ENCODE assay signal across 23 cellular contexts in the genomic region with DNA sequence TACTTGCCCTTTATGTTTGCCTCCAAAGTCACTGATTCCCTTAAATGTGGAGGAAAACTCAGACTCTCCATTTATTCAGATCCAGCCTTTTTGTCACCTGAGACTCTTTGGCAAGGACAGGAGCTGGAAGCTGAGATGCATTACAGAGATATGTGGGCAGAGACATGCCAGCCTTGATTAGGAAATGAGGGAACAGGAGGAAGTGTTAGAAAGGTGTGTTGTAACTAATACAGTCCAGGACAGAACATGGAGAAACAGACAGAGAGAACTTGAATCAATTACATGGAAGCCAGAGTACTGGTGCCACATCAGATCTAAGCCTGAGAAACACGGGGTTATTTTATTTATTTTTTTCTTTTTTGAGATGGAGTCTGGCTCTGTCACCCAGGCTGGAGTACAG.
DNase-seq lines count a peak whose midpoint lies in the region; ATAC-seq and TF ChIP-seq lines count a peak whose summit lies in the region.
"Had no signal": no experiment of that assay in that cellular context is flagged by ENCODE, and none has a peak within 500 bp of the region (broad histone marks: within the 10 kb centered on the region; RNA-seq: fewer than 3 reads in every experiment).

No MANE protein-coding gene starts in this region.

- peaks cover 88% of the 10 kb centered on the region for H3K36me3 Mint-ChIP-seq in activated CD4-positive, alpha-beta T cell treated with anti-CD3 and anti-CD28 coated beads, Interleukin-2, amount 10 ng/mL, durations not matched to agents 24 days and 14 days (ENCODE audit: low read depth)
- peaks cover 52% of the 10 kb centered on the region for H3K36me3 Mint-ChIP-seq in natural killer cell
- peaks cover 58% of the 10 kb centered on the region for H3K36me3 Mint-ChIP-seq in natural killer cell treated with Interleukin-12 subunit alpha and Interleukin-12 subunit beta and Interleukin-15 and Interleukin-18, amount 100 ng/mL, for 72 hours
- H3K36me3 Mint-ChIP-seq in memory B cell, result peaks cover 59% of the 10 kb centered on the region

- no peak for TF ChIP-seq CTCF in natural killer cell (IDR thresholded peaks at IDR 0.05)
- no peak for TF ChIP-seq CTCF in heart left ventricle (IDR thresholded peaks at IDR 0.05)

- intact Hi-C loops in activated CD4-positive, alpha-beta T cell treated with anti-CD3 and anti-CD28 coated beads, Interleukin-2, amount 10 ng/mL, durations not matched to agents 24 days and 14 days (cut with micrococcal nuclease), result no loop called here
- intact Hi-C loops in natural killer cell (cut with micrococcal nuclease), result no loop called here
- intact Hi-C loops in heart left ventricle (cut with DNase I), result no loop called here

- ATAC-seq in natural killer cell (no peak), memory B cell (ENCODE audit: low read depth) (no peak), heart left ventricle (no peak)
- ATAC-seq in natural killer cell treated with Interleukin-12 subunit alpha and Interleukin-12 subunit beta and Interleukin-15 and Interleukin-18, amount 100 ng/mL, for 72 hours, result no peak
- ATAC-seq: Panc1 had no signal

- WGBS in heart left ventricle, 4 donors, result 66 to 83% (median 73%) methylated on average over 1 of the region's 1 CpG

- H3K9me3 ChIP-seq in heart left ventricle, result peaks cover 0 to 5% (median 0%) of the 10 kb centered on the region in 12 donors

- peaks cover 0 to 10% (median 0%) of the 10 kb centered on the region in 12 donors for H3K4me1 ChIP-seq in heart left ventricle

- H3K36me3 ChIP-seq in heart left ventricle, result peaks cover 0 to 96% (median 89%) of the 10 kb centered on the region in 9 donors

- TF ChIP-seq POLR2A in heart left ventricle (IDR thresholded peaks at IDR 0.05), result no peak

- H3K27me3 ChIP-seq in heart left ventricle, result no peaks in the 10 kb centered on the region

- H3K27me3 Mint-ChIP-seq in activated CD4-positive, alpha-beta T cell treated with anti-CD3 and anti-CD28 coated beads, Interleukin-2, amount 10 ng/mL, durations not matched to agents 24 days and 14 days, result no peaks in the 10 kb centered on the region
- H3K27me3 Mint-ChIP-seq in natural killer cell (ENCODE audit: low read depth in 2 of 2) (no peaks in the 10 kb centered on the region), memory B cell (no peaks in the 10 kb centered on the region)
- no peaks in the 10 kb centered on the region for H3K27me3 Mint-ChIP-seq in natural killer cell treated with Interleukin-12 subunit alpha and Interleukin-12 subunit beta and Interleukin-15 and Interleukin-18, amount 100 ng/mL, for 72 hours

- H3K4me3 Mint-ChIP-seq in activated CD4-positive, alpha-beta T cell treated with anti-CD3 and anti-CD28 coated beads, Interleukin-2, amount 10 ng/mL, durations not matched to agents 24 days and 14 days, result no peak overlapping the region
- H3K4me3 Mint-ChIP-seq in natural killer cell (no peak overlapping the region), memory B cell (no peak overlapping the region)
- H3K4me3 Mint-ChIP-seq in natural killer cell treated with Interleukin-12 subunit alpha and Interleukin-12 subunit beta and Interleukin-15 and Interleukin-18, amount 100 ng/mL, for 72 hours, result no peak overlapping the region

- H3K9me3 Mint-ChIP-seq in activated CD4-positive, alpha-beta T cell treated with anti-CD3 and anti-CD28 coated beads, Interleukin-2, amount 10 ng/mL, durations not matched to agents 24 days and 14 days, result peaks cover 11% of the 10 kb centered on the region
- H3K9me3 Mint-ChIP-seq in natural killer cell (peaks cover 2% of the 10 kb centered on the region in 2 donors), memory B cell (peaks cover 4% of the 10 kb centered on the region)
- H3K9me3 Mint-ChIP-seq in natural killer cell treated with Interleukin-12 subunit alpha and Interleukin-12 subunit beta and Interleukin-15 and Interleukin-18, amount 100 ng/mL, for 72 hours, result peaks cover 6% of the 10 kb centered on the region

- peak overlapping the region; percentile 30 for H3K27ac Mint-ChIP-seq in activated CD4-positive, alpha-beta T cell treated with anti-CD3 and anti-CD28 coated beads, Interleukin-2, amount 10 ng/mL, durations not matched to agents 24 days and 14 days
- H3K27ac Mint-ChIP-seq in natural killer cell, result peak overlapping the region; percentile 52 to 73
- peak overlapping the region in 1 of 2 donors; percentile 0 for H3K27ac Mint-ChIP-seq in natural killer cell treated with Interleukin-12 subunit alpha and Interleukin-12 subunit beta and Interleukin-15 and Interleukin-18, amount 100 ng/mL, for 72 hours
- peak overlapping the region; percentile 16 for H3K27ac Mint-ChIP-seq in memory B cell

- DNase-seq in activated CD4-positive, alpha-beta T cell treated with anti-CD3 and anti-CD28 coated beads, Interleukin-2, amount 10 ng/mL, durations not matched to agents 24 days and 14 days, result no peak
- no peak for DNase-seq in activated CD4-positive, alpha-beta T cell treated with anti-CD3 and anti-CD28 coated beads, Interleukin-2, amount 50 U/mL, for 1 hour
- DNase-seq in natural killer cell (no peak), memory B cell (ENCODE audit: low spot score in 2 of 2) (no peak), SKM-1 treated with dmso at 0.1 percent for 144 hours (lab: John Stamatoyannopoulos, UW; ENCODE audit: unreplicated experiment) (no peak), heart left ventricle (no peak)
- DNase-seq in natural killer cell treated with Interleukin-12 subunit alpha and Interleukin-12 subunit beta and Interleukin-15 and Interleukin-18, amount 100 ng/mL, for 72 hours (ENCODE audit: low spot score), result no peak
- no peak for DNase-seq in stimulated activated CD4-positive, alpha-beta T cell treated with anti-CD3 and anti-CD28 coated beads, Interleukin-15, amount 100 ng/mL, for 24 hours
- DNase-seq: 8988T; C1 segment of cervical spinal cord; DMS79; IMR-90; MV-4-11; NCI-H1694; NCI-H2081; NCI-H2171; NCI-H345; NCI-H524; NCI-H774; NK-92 treated with Interleukin-12 subunit alpha and Interleukin-12 subunit beta, amount 100 ng/mL, for 24 hours; SIG-M5 had no signal

- peaks cover 43% of the 10 kb centered on the region for H3K4me1 Mint-ChIP-seq in activated CD4-positive, alpha-beta T cell treated with anti-CD3 and anti-CD28 coated beads, Interleukin-2, amount 10 ng/mL, durations not matched to agents 24 days and 14 days
- peaks cover 70 to 75% of the 10 kb centered on the region in 2 donors for H3K4me1 Mint-ChIP-seq in natural killer cell
- H3K4me1 Mint-ChIP-seq in natural killer cell treated with Interleukin-12 subunit alpha and Interleukin-12 subunit beta and Interleukin-15 and Interleukin-18, amount 100 ng/mL, for 72 hours (ENCODE audit: low read depth in 2 of 2), result peaks cover 44 to 59% of the 10 kb centered on the region in 2 donors
- H3K4me1 Mint-ChIP-seq in memory B cell, result peaks cover 43% of the 10 kb centered on the region

- no peak overlapping the region for H3K4me3 ChIP-seq in heart left ventricle

- H3K27ac ChIP-seq in heart left ventricle, result no peak overlapping the region
- H3K27ac ChIP-seq: KMS-11 had no signal
